Comparison of ENCODE assay signal across 14 cellular contexts in the genomic region with DNA sequence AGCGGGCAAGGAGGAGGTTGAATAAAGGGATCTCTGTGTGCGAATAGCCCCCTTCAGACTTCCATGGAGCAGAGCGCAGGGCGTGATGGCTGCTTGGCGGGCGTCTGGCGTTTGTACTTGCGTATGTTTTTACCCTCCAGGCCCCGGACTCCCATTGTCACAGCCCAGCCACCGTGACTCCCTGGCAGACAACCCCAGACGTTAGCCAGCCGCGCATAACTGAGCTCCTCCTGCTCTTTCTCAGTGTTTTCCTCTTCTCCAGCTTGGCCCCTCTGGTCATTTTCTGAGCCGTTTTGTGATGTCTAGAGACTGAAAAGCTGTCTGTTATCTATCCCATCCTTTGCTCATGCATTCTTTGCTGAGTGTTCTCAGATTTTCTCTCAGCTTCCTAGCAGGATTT. TPM values are rescaled to one million over a fixed set of nuclear protein-coding genes. Genes with fewer than 3 reads are reported as not detected.
DNase-seq lines count a peak whose midpoint lies in the region; TF ChIP-seq lines count a peak whose summit lies in the region.
"Had no signal": no experiment of that assay in that cellular context is flagged by ENCODE, and none has a peak within 500 bp of the region (broad histone marks: within the 10 kb centered on the region; RNA-seq: fewer than 3 reads in every experiment).

No MANE protein-coding gene starts in this region.

- 46 to 54% methylated on average over 14 of the region's 14 CpGs for WGBS in thyroid gland, 2 donors
- 77 to 81% methylated on average over 14 of the region's 14 CpGs for WGBS in esophagus squamous epithelium, 2 donors

- H3K9me3 Mint-ChIP-seq in mesothelial cell of epicardium: peaks cover 3% of the 10 kb centered on the region
- H3K9me3 Mint-ChIP-seq in Caco-2 (ENCODE audit: unreplicated experiment): no peaks in the 10 kb centered on the region
- H3K9me3 Mint-ChIP-seq: activated CD4-positive, alpha-beta memory T cell treated with anti-CD3 and anti-CD28 coated beads, Interleukin-2, amount 10 ng/mL, durations not matched to agents 7 days and 5 days had no signal

- H3K36me3 Mint-ChIP-seq in mesothelial cell of epicardium (peaks cover 2% of the 10 kb centered on the region), Caco-2 (ENCODE audit: insufficient read depth, unreplicated experiment) (peaks cover 5% of the 10 kb centered on the region)

- H3K4me1 Mint-ChIP-seq in mesothelial cell of epicardium (peaks cover 25% of the 10 kb centered on the region), Caco-2 (ENCODE audit: low read depth, unreplicated experiment) (peaks cover 5% of the 10 kb centered on the region)
- H3K4me1 Mint-ChIP-seq: activated CD4-positive, alpha-beta memory T cell treated with anti-CD3 and anti-CD28 coated beads, Interleukin-2, amount 10 ng/mL, durations not matched to agents 7 days and 5 days had no signal

- no TSS peak for BruUV-seq in Caco-2 (replicated peaks; lab: Mats Ljungman, UMichigan)

- H3K9me3 ChIP-seq in thyroid gland: no peaks in the 10 kb centered on the region
- no peaks in the 10 kb centered on the region for H3K9me3 ChIP-seq in esophagus squamous epithelium
- H3K9me3 ChIP-seq in Caco-2: no peaks in the 10 kb centered on the region

- peak overlapping the region; percentile 37 for H3K4me3 Mint-ChIP-seq in mesothelial cell of epicardium
- H3K4me3 Mint-ChIP-seq in Caco-2 (ENCODE audit: unreplicated experiment): no peak overlapping the region
- H3K4me3 Mint-ChIP-seq: activated CD4-positive, alpha-beta memory T cell treated with anti-CD3 and anti-CD28 coated beads, Interleukin-2, amount 10 ng/mL, durations not matched to agents 7 days and 5 days; neural crest cell had no signal

- intact Hi-C loops in thyroid gland (cut with DNase I) (no loop called here), esophagus squamous epithelium (cut with DNase I) (no loop called here), Caco-2 (cut with micrococcal nuclease; ENCODE audit: unreplicated experiment) (no loop called here)

- no peak for DNase-seq in RWPE1 (ENCODE audit: low spot score)
- peak; percentile 52 for DNase-seq in globus pallidus (ENCODE audit: low spot score)
- no peak for DNase-seq in mesothelial cell of epicardium (ENCODE audit: low spot score in 2 of 2, unreplicated experiment in 2 of 2)
- peak in 1 of 2 donors; percentile 13 for DNase-seq in thyroid gland
- DNase-seq in OCI-M2 (lab: John Stamatoyannopoulos, UW; ENCODE audit: unreplicated experiment): no peak
- no peak for DNase-seq in esophagus squamous epithelium (lab: John Stamatoyannopoulos, UW)
- no peak for DNase-seq in Caco-2
- DNase-seq in RPMI8226: no peak
- DNase-seq: activated CD4-positive, alpha-beta memory T cell treated with anti-CD3 and anti-CD28 coated beads, Interleukin-2, amount 10 ng/mL, durations not matched to agents 7 days and 5 days; DND-41; effector memory CD4-positive, alpha-beta T cell had no signal

- TF ChIP-seq POLR2A in thyroid gland (IDR thresholded peaks at IDR 0.05) (no peak), esophagus squamous epithelium (IDR thresholded peaks at IDR 0.05) (no peak)

- CTCF ChIA-PET in RWPE1 (lab: Yijun Ruan, JAX) (no interaction called here), Caco-2 (lab: Charles Lee) (no interaction called here)

- H3K27me3 ChIP-seq in thyroid gland (no peaks in the 10 kb centered on the region), esophagus squamous epithelium (peaks cover 0 to 3% (median 0%) of the 10 kb centered on the region in 4 donors), Caco-2 (replicated peaks; ENCODE audit: control insufficient read depth, insufficient read depth, low read length) (no peaks in the 10 kb centered on the region)

- H3K4me3 ChIP-seq in thyroid gland (replicated peaks in 1 of 3) (no peak overlapping the region), esophagus squamous epithelium (no peak overlapping the region), Caco-2 (ENCODE audit: low read depth, low read length) (no peak overlapping the region)
- H3K4me3 ChIP-seq: GM12878 had no signal

- H3K27ac Mint-ChIP-seq in mesothelial cell of epicardium: peak overlapping the region; percentile 63
- H3K27ac Mint-ChIP-seq in Caco-2 (ENCODE audit: unreplicated experiment): no peak overlapping the region
- H3K27ac Mint-ChIP-seq: activated CD4-positive, alpha-beta memory T cell treated with anti-CD3 and anti-CD28 coated beads, Interleukin-2, amount 10 ng/mL, durations not matched to agents 7 days and 5 days had no signal

- TF ChIP-seq CTCF in RWPE1 (conservative IDR thresholded peaks at IDR 0.05; ENCODE audit: low read depth): no peak
- TF ChIP-seq CTCF in mesothelial cell of epicardium (IDR thresholded peaks at IDR 0.05; ENCODE audit: unreplicated experiment): no peak
- TF ChIP-seq CTCF in thyroid gland (IDR thresholded peaks at IDR 0.05): no peak
- no peak for TF ChIP-seq CTCF in esophagus squamous epithelium (IDR thresholded peaks at IDR 0.05)
- no peak for TF ChIP-seq CTCF in Caco-2 (IDR thresholded peaks at IDR 0.05; ENCODE audit: insufficient read depth in 1 of 2, low read depth in 1 of 2, low read length in 1 of 2, severe bottlenecking in 1 of 2, unreplicated experiment in 1 of 2)

- H3K27me3 Mint-ChIP-seq in mesothelial cell of epicardium (ENCODE audit: low read depth) (peaks cover 4% of the 10 kb centered on the region), Caco-2 (ENCODE audit: insufficient read depth, unreplicated experiment) (no peaks in the 10 kb centered on the region)

- POLR2A ChIA-PET in RWPE1 (lab: Yijun Ruan, JAX; ENCODE audit: low non-redundant PET) (no interaction called here), Caco-2 (lab: Charles Lee) (no interaction called here)

- H3K27ac ChIP-seq in RWPE1: peak overlapping the region; percentile 8; the same call in 1 of the 2 replicates
- peak overlapping the region; percentile 14 to 26 (median 19) for H3K27ac ChIP-seq in thyroid gland
- H3K27ac ChIP-seq in esophagus squamous epithelium: peak overlapping the region in 1 of 4 donors; percentile 34

- peaks cover 0 to 22% of the 10 kb centered on the region in 2 donors for H3K4me1 ChIP-seq in thyroid gland
- peaks cover 0 to 31% (median 7%) of the 10 kb centered on the region in 3 donors for H3K4me1 ChIP-seq in esophagus squamous epithelium
- no peaks in the 10 kb centered on the region for H3K4me1 ChIP-seq in Caco-2

- no peaks in the 10 kb centered on the region for H3K36me3 ChIP-seq in thyroid gland
- no peaks in the 10 kb centered on the region for H3K36me3 ChIP-seq in esophagus squamous epithelium
- H3K36me3 ChIP-seq in Caco-2 (ENCODE audit: control insufficient read depth, insufficient read depth, low read length): no peaks in the 10 kb centered on the region

RNA-seq across cellular contexts. Expression of a gene that starts 54.3 kb away (rescaled TPM):
- total RNA-seq in mesothelial cell of epicardium: 98.5 to 114 TPM (median 107 TPM) in 3 replicates
- 1,000 to 10,000 TPM in 3 of 4 donors, 100 to 1,000 TPM in 1; 660 to 2,581 (median 1,387) TPM for total RNA-seq in thyroid gland
- total RNA-seq in esophagus squamous epithelium: 100 to 1,000 TPM in 2 of 4 donors, 10 to 100 TPM in 2; 26.4 to 135 (median 91.3) TPM
- 37.1 and 40.4 TPM in 2 replicates for total RNA-seq in Caco-2 (2022)
- total RNA-seq: activated CD4-positive, alpha-beta memory T cell treated with anti-CD3 and anti-CD28 coated beads, Interleukin-2, amount 10 ng/mL, durations not matched to agents 7 days and 5 days; HT-29 had no signal
